Comparison of ENCODE assay signal across 8 cellular contexts in the genomic region with DNA sequence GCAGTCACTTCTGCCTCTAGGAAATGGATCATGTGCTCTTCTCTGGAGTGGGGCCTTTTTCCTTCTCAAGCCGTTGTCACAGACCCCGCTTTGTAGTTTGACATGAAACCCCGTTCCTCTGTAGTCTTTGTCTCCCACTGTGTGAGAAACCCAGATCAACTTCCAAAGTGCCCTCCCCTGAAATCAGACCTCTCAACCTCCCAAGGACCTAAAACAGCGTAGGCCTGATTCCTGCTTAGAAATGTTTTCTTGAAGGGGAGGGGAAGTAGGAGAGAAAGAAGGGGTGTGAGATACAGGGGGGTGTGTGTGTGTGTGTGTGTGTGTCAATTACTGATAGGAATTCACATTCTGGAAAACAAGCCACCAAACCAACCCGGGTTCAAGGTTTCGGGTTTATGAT. TPM values are rescaled to one million over a fixed set of nuclear protein-coding genes. Genes with fewer than 3 reads are reported as not detected.
DNase-seq lines count a peak whose midpoint lies in the region; TF ChIP-seq lines count a peak whose summit lies in the region.

No MANE protein-coding gene starts in this region.

- CTCF ChIA-PET in activated naive CD4-positive, alpha-beta T cell treated with anti-CD3 and anti-CD28 coated beads, Interleukin-2, amount 10 ng/mL, durations not matched to agents 7 days and 5 days (lab: Charles Lee), result interaction anchor here (1.3 kb wide), 1 partner anchor 51 kb away, joined by 3 read pairs; no protein-coding TSS in a partner anchor

- TF ChIP-seq CTCF in WERI-Rb-1 (IDR thresholded peaks at IDR 0.05; ENCODE audit: low read depth, low read length), result no peak

- no peaks in the 10 kb centered on the region for H3K9me3 ChIP-seq in WERI-Rb-1 (ENCODE audit: severe bottlenecking)
- H3K9me3 ChIP-seq in skeletal muscle tissue (ENCODE audit: control insufficient read depth in 3 of 3, low read length in 3 of 3), result no peaks in the 10 kb centered on the region

- peaks cover 8% of the 10 kb centered on the region for H3K36me3 Mint-ChIP-seq in activated naive CD4-positive, alpha-beta T cell treated with anti-CD3 and anti-CD28 coated beads, Interleukin-2, amount 10 ng/mL, durations not matched to agents 7 days and 5 days

- no peak for DNase-seq in activated naive CD4-positive, alpha-beta T cell treated with anti-CD3 and anti-CD28 coated beads, Interleukin-2, amount 10 ng/mL, durations not matched to agents 7 days and 5 days
- DNase-seq in activated naive CD4-positive, alpha-beta T cell treated with Interleukin-2 at 50 U/mL for 16 hours, result no peak
- DNase-seq in WERI-Rb-1, result no peak
- peak; percentile 19 for DNase-seq in fibroblast of peridontal ligament (ENCODE audit: extremely low read depth)
- no peak for DNase-seq in NCI-H446 treated with DMSO at 0.1 percent for 48 hours (lab: John Stamatoyannopoulos, UW)
- no peak for DNase-seq in HuH-7.5 (ENCODE audit: low spot score)
- no peak for DNase-seq in NCI-H526 (lab: John Stamatoyannopoulos, UW)

- H3K36me3 ChIP-seq in WERI-Rb-1, result peaks cover 9% of the 10 kb centered on the region
- no peaks in the 10 kb centered on the region for H3K36me3 ChIP-seq in skeletal muscle tissue (ENCODE audit: control insufficient read depth in 3 of 3, insufficient read depth in 3 of 3, low read length in 3 of 3)

- H3K4me1 Mint-ChIP-seq in activated naive CD4-positive, alpha-beta T cell treated with anti-CD3 and anti-CD28 coated beads, Interleukin-2, amount 10 ng/mL, durations not matched to agents 7 days and 5 days, result peaks cover 48% of the 10 kb centered on the region

- H3K27me3 Mint-ChIP-seq in activated naive CD4-positive, alpha-beta T cell treated with anti-CD3 and anti-CD28 coated beads, Interleukin-2, amount 10 ng/mL, durations not matched to agents 7 days and 5 days, result peaks cover 14% of the 10 kb centered on the region

- no peak overlapping the region for H3K27ac Mint-ChIP-seq in activated naive CD4-positive, alpha-beta T cell treated with anti-CD3 and anti-CD28 coated beads, Interleukin-2, amount 10 ng/mL, durations not matched to agents 7 days and 5 days

- peaks cover 32 to 45% (median 39%) of the 10 kb centered on the region in 3 donors for H3K4me1 ChIP-seq in skeletal muscle tissue (ENCODE audit: control insufficient read depth in 3 of 3, insufficient read depth in 3 of 3, low read length in 3 of 3)

- H3K27ac ChIP-seq in WERI-Rb-1 (no peak overlapping the region), skeletal muscle tissue (ENCODE audit: low read depth, low read length) (no peak overlapping the region)

- H3K27me3 ChIP-seq in WERI-Rb-1 (ENCODE audit: insufficient read depth, low read depth, severe bottlenecking) (no peaks in the 10 kb centered on the region), skeletal muscle tissue (ENCODE audit: control insufficient read depth in 3 of 3, insufficient read depth in 3 of 3, low read length in 3 of 3) (no peaks in the 10 kb centered on the region)

- H3K9me3 Mint-ChIP-seq in activated naive CD4-positive, alpha-beta T cell treated with anti-CD3 and anti-CD28 coated beads, Interleukin-2, amount 10 ng/mL, durations not matched to agents 7 days and 5 days, result peaks cover 3% of the 10 kb centered on the region

- H3K9ac ChIP-seq in skeletal muscle tissue (ENCODE audit: low read depth in 1 of 3, low read length in 3 of 3), result peak overlapping the region; percentile 38 to 90 (median 72)

- H3K4me3 Mint-ChIP-seq in activated naive CD4-positive, alpha-beta T cell treated with anti-CD3 and anti-CD28 coated beads, Interleukin-2, amount 10 ng/mL, durations not matched to agents 7 days and 5 days, result peak overlapping the region; percentile 89

- H3K4me3 ChIP-seq in WERI-Rb-1 (ENCODE audit: low read depth, low read length) (peak overlapping the region; percentile 81; the same call in 1 of the 2 replicates), skeletal muscle tissue (ENCODE audit: low read length in 3 of 3) (peak overlapping the region in 2 of 3 donors; percentile 72 to 85)

RNA-seq across cellular contexts. Expression of a gene that starts 1.5 kb away (rescaled TPM):
- 20.9 TPM for total RNA-seq in skeletal muscle tissue

RNA-seq across cellular contexts. Expression of a gene that starts 15.9 kb away (rescaled TPM):
- not detected for total RNA-seq in skeletal muscle tissue

RNA-seq across cellular contexts. Expression of a gene that starts 49.7 kb away (rescaled TPM):
- 3.7 TPM for total RNA-seq in skeletal muscle tissue
